8 cellular contexts compared by ENCODE assay signal in genomic region chr1:51733426-51733774, GRCh38.
DNase-seq lines count a peak whose midpoint lies in the region; ATAC-seq, FAIRE-seq and TF ChIP-seq lines count a peak whose summit lies in the region.
"Not testable (repeated sequence)": the region's sequence is repeated elsewhere in the genome, so short reads cannot be mapped to it uniquely, and the experiment has no call there.

No MANE protein-coding gene starts in this region.

- CTCF ChIA-PET in WTC11 (lab: Charles Lee): interaction anchor here (0.6 to 1.5 kb wide), 2 partner anchors 22 to 36 kb away, joined by 3 to 6 read pairs; no protein-coding TSS in a partner anchor

- not testable (repeated sequence) for H3K27ac Mint-ChIP-seq in GM23338
- H3K27ac Mint-ChIP-seq in WTC11: peak overlapping the region; percentile 32; the same call in 1 of the 2 replicates

- not testable (repeated sequence) for H3K27me3 Mint-ChIP-seq in GM23338 (ENCODE audit: insufficient read depth, low read depth, poor library complexity); WTC11 (ENCODE audit: low read depth)

- not testable (repeated sequence) for H3K4me3 ChIP-seq in GM23338; breast epithelium; right lobe of liver; pancreas; stomach; aorta (ENCODE audit: low read length in 2 of 2)

- H3K4me3 Mint-ChIP-seq in GM23338, WTC11: not testable (repeated sequence)

- ATAC-seq in GM23338; WTC11; left ventricle myocardium superior; right lobe of liver; pancreas; aorta (ENCODE audit: low FRiP score): not testable (repeated sequence)

- not testable (repeated sequence) for H2AFZ ChIP-seq in GM23338

- intact Hi-C loops in breast epithelium (cut with DNase I; ENCODE audit: low total_unique reads); right lobe of liver (cut with DNase I); pancreas (cut with DNase I); stomach (cut with DNase I; ENCODE audit: low total_unique reads): not testable (repeated sequence)
- intact Hi-C loops in left ventricle myocardium superior (cut with micrococcal nuclease): loop anchor here (10.0 kb wide), 1 partner anchor 109 kb away; no protein-coding TSS in a partner anchor
- intact Hi-C loops in aorta (cut with DNase I): loop anchor here (5.0 to 10.0 kb wide), 3 partner anchors 36 to 109 kb away; no protein-coding TSS in a partner anchor

- TF ChIP-seq EP300 in stomach (IDR thresholded peaks at IDR 0.05): not testable (repeated sequence)

- H3K27ac ChIP-seq in GM23338 (ENCODE audit: low read depth) (peak overlapping the region; percentile 82; the same call in 1 of the 2 replicates), breast epithelium (peak overlapping the region; percentile 65 to 73), right lobe of liver (peak overlapping the region in 2 of 3 donors; percentile 15 to 35), pancreas (peak overlapping the region; percentile 6 to 58 (median 34)), stomach (peak overlapping the region in 3 of 5 donors; percentile 4 to 28 (median 27)), aorta (ENCODE audit: low read depth in 1 of 2, low read length in 2 of 2) (peak overlapping the region; percentile 32 to 74)

- not testable (repeated sequence) for H3K36me3 ChIP-seq in GM23338 (ENCODE audit: insufficient read depth); breast epithelium; right lobe of liver; pancreas; stomach; aorta (ENCODE audit: control insufficient read depth in 1 of 2, insufficient read depth in 2 of 2, low read length in 1 of 2)

- not testable (repeated sequence) for DNase-seq in GM23338 (ENCODE audit: low spot score); WTC11 (ENCODE audit: low spot score); breast epithelium (ENCODE audit: low spot score in 2 of 2); right lobe of liver; pancreas; stomach; aorta
- DNase-seq in left ventricle myocardium superior: peak; percentile 25

- H3F3A ChIP-seq in GM23338 (replicated peaks; ENCODE audit: low read depth): not testable (repeated sequence)

- H3K79me2 ChIP-seq in GM23338 (replicated peaks; ENCODE audit: insufficient read depth): peaks cover 85% of the 10 kb centered on the region

- H3K36me3 Mint-ChIP-seq in GM23338 (ENCODE audit: low read depth); WTC11: not testable (repeated sequence)

- TF ChIP-seq CTCF in GM23338 (conservative IDR thresholded peaks at IDR 0.05; ENCODE audit: low read depth in 2 of 2); WTC11 (IDR thresholded peaks at IDR 0.05); breast epithelium (IDR thresholded peaks at IDR 0.05); right lobe of liver (IDR thresholded peaks at IDR 0.05); pancreas (IDR thresholded peaks at IDR 0.05); stomach (IDR thresholded peaks at IDR 0.05): not testable (repeated sequence)

- not testable (repeated sequence) for H3K9me2 ChIP-seq in GM23338 (ENCODE audit: insufficient read depth)

- not testable (repeated sequence) for H3K9me3 Mint-ChIP-seq in GM23338, WTC11

- TF ChIP-seq POLR2A in breast epithelium (IDR thresholded peaks at IDR 0.05); right lobe of liver (IDR thresholded peaks at IDR 0.05); stomach (IDR thresholded peaks at IDR 0.05): not testable (repeated sequence)

- H3K4me1 Mint-ChIP-seq in GM23338 (peaks cover 41% of the 10 kb centered on the region), WTC11 (peaks cover 44% of the 10 kb centered on the region)

- not testable (repeated sequence) for H3K27me3 ChIP-seq in GM23338 (ENCODE audit: insufficient read depth); breast epithelium; right lobe of liver; pancreas; stomach; aorta (ENCODE audit: control insufficient read depth in 1 of 2, insufficient read depth in 2 of 2, low read length in 1 of 2)

- H3K4me1 ChIP-seq in GM23338 (ENCODE audit: insufficient read depth) (peaks cover 40% of the 10 kb centered on the region), breast epithelium (peaks cover 0 to 29% of the 10 kb centered on the region in 2 donors), right lobe of liver (peaks cover 0 to 64% (median 18%) of the 10 kb centered on the region in 4 donors), pancreas (peaks cover 27 to 60% (median 54%) of the 10 kb centered on the region in 3 donors), stomach (peaks cover 48 to 95% (median 73%) of the 10 kb centered on the region in 4 donors)
- H3K4me1 ChIP-seq in aorta (ENCODE audit: control insufficient read depth in 1 of 2, insufficient read depth in 2 of 2, low read length in 2 of 2): not testable (repeated sequence)

- WGBS in right lobe of liver (ENCODE audit: insufficient coverage, low coverage, low lambda C conversion rate, missing lambda C conversion rate): 69% methylated on average over 7 of the region's 7 CpGs
- 45% methylated on average over 7 of the region's 7 CpGs for WGBS in pancreas, 2 donors
- WGBS in stomach, 5 donors: 63 to 81% (median 68%) methylated on average over 7 of the region's 7 CpGs
- 36 to 38% methylated on average over 7 of the region's 7 CpGs for WGBS in aorta, 2 donors

- H4K20me1 ChIP-seq in GM23338 (replicated peaks; ENCODE audit: insufficient read depth): not testable (repeated sequence)

- H3K9me3 ChIP-seq in breast epithelium; right lobe of liver; pancreas; stomach; aorta (ENCODE audit: control insufficient read depth, low read length): not testable (repeated sequence)

- H3K4me2 ChIP-seq in GM23338: peak overlapping the region; percentile 3; the same call in 1 of the 2 replicates

- POLR2A ChIA-PET in WTC11 (lab: Charles Lee): not testable (repeated sequence)

- FAIRE-seq in pancreas (lab: Jason Lieb, UNC): not testable (repeated sequence)

Comparison
In these comparisons a context has a peak if more than half of its experiments do, and no peak if none do; other contexts are left out.
1. H3K27ac ChIP-seq: peak in every context shown above with its lines; median percentile 82 in GM23338; 69 in breast epithelium; 53 in aorta; 34 in pancreas; 27 in stomach; 25 in right lobe of liver.